In genomic region chr11:64723117-64723906, GRCh38 we compare ENCODE assay signal across 8 cellular contexts. TPM values are rescaled to one million over a fixed set of nuclear protein-coding genes. Genes with fewer than 3 reads are reported as not detected.
A peak's percentile ranks its signal among the peaks of the same experiment; 100 is the strongest.
DNase-seq lines count a peak whose midpoint lies in the region; ATAC-seq and FAIRE-seq lines count a peak whose summit lies in the region.

NRXN2 (minus strand) TSS chr11:64723197; CDS start chr11:64713699, 9,498 bp downstream.

- peak; percentile 98 for DNase-seq in AG20443 (ENCODE audit: low spot score)
- peak; percentile 97 for DNase-seq in GM19239 (ENCODE audit: insufficient read length, low spot score)
- peak; percentile 82 for DNase-seq in NCI-H774 (lab: John Stamatoyannopoulos, UW)
- DNase-seq in activated CD8-positive, alpha-beta memory T cell treated with anti-CD3 and anti-CD28 coated beads for 48 hours (ENCODE audit: low read depth in 2 of 3, low spot score in 2 of 3): peak; percentile 64 to 77 (median 74)
- DNase-seq in effector memory CD8-positive, alpha-beta T cell: peak; percentile 78 to 82 (median 81)
- peak; percentile 72 for DNase-seq in stimulated activated CD8-positive, alpha-beta memory T cell treated with anti-CD3 and anti-CD28 coated beads, Interleukin-15, amount 100 ng/mL, for 24 hours (ENCODE audit: low read depth)

- H3K36me3 ChIP-seq in mesodermal cell (ENCODE audit: control insufficient read depth, insufficient read depth, low read length): no peaks in the 10 kb centered on the region

- peak within 1 kb of the TSS in 1 of 2 donors; percentile 41 for H3K27ac Mint-ChIP-seq in effector memory CD8-positive, alpha-beta T cell

- peak; percentile 71 for ATAC-seq in HG03520 (IDR thresholded peaks at IDR 0.05; ENCODE audit: unreplicated experiment)
- peak; percentile 90 for ATAC-seq in effector memory CD8-positive, alpha-beta T cell (replicated peaks)

- H3K9me3 ChIP-seq in mesodermal cell (ENCODE audit: control insufficient read depth, low read length): no peaks in the 10 kb centered on the region

- H3K4me3 ChIP-seq in mesodermal cell (ENCODE audit: extremely low read depth, insufficient read depth, low read length, poor library complexity, severe bottlenecking): peak within 1 kb of the TSS; percentile 65

- H3K36me3 Mint-ChIP-seq in effector memory CD8-positive, alpha-beta T cell (ENCODE audit: insufficient read depth): peaks cover 17% of the 10 kb centered on the region

- 0 to 2% methylated on average over 45 to 52 of the region's 66 CpGs for WGBS in mesodermal cell (ENCODE audit: insufficient coverage in 2 of 2), 2 experiments

- peak; percentile 88 for FAIRE-seq in GM19239 (lab: Jason Lieb, UNC)

- peaks cover 20 to 45% of the 10 kb centered on the region in 2 donors for H3K27me3 Mint-ChIP-seq in effector memory CD8-positive, alpha-beta T cell

- peak within 1 kb of the TSS; percentile 61 to 65 for H3K4me3 Mint-ChIP-seq in effector memory CD8-positive, alpha-beta T cell

- H3K4me1 Mint-ChIP-seq in effector memory CD8-positive, alpha-beta T cell (ENCODE audit: low read depth in 2 of 2): peaks cover 11 to 15% of the 10 kb centered on the region in 2 donors

- peaks cover 24% of the 10 kb centered on the region for H3K4me1 ChIP-seq in mesodermal cell (ENCODE audit: control insufficient read depth, insufficient read depth, low read length, poor library complexity, severe bottlenecking)

- no peaks in the 10 kb centered on the region for H3K9me3 Mint-ChIP-seq in effector memory CD8-positive, alpha-beta T cell

- H3K27ac ChIP-seq in mesodermal cell (ENCODE audit: low read depth, low read length, severe bottlenecking): peak within 1 kb of the TSS; percentile 10

RNA-seq across cellular contexts. Expression of gene NRXN2, which starts in this region (rescaled TPM):
- 9.7 TPM for polyA plus RNA-seq in mesodermal cell (2013, experiment 1 of 2)
- 5.8 TPM for polyA plus RNA-seq in mesodermal cell (2013, experiment 2 of 2)

Comparison
In these comparisons a context has a peak if more than half of its experiments do, and no peak if none do; other contexts are left out.
1. Peak in every context shown above with its lines: DNase-seq, ATAC-seq, H3K4me3 ChIP-seq and H3K27ac ChIP-seq.